8 cellular contexts compared by ENCODE assay signal in the genomic region with DNA sequence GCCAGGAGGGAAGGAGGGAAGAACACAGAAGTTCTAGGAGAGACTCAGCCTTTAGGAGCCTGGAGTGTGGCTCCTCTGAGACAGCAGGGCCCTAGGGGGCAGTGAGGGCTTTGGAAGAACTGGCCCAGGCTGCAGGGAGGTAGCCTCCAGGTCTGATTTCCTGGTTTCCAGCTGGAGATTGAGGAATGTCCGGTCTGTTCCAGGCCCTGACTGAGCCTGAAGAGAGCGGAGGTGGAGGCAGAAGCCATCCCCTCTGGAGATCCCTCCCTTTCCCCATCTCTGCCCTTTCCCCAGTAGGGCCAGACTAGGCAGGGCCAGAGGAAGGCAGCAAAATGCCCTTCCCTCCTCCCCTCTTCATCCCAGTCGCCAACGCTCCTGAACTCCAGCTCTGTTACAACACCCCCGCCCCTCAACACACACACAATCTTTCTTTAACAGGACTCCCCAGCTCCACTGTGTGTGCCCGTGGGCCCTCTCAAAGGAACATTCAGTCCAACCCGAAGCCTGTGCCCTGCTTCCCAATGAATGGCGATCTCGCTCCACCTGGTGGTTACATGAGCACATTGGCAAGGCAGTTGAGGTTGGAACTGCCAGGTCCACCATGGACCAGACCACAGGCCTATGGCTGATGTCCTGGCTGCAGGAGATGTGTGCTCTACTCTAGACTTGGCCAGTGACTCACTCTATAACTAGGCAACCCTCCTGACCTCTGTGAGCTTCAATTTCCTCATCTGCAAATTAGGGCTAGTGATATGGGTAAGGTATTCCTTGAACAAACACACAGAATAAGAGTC. TPM values are rescaled to one million over a fixed set of nuclear protein-coding genes. Genes with fewer than 3 reads are reported as not detected.
DNase-seq lines count a peak whose midpoint lies in the region; ATAC-seq, FAIRE-seq and TF ChIP-seq lines count a peak whose summit lies in the region.

No MANE protein-coding gene starts in this region.

- no peaks in the 10 kb centered on the region for H3K27me3 Mint-ChIP-seq in activated naive CD4-positive, alpha-beta T cell treated with anti-CD3 and anti-CD28 coated beads for 36 hours (ENCODE audit: low read depth)

- DNase-seq in Ammon's horn (ENCODE audit: low spot score) (peak; percentile 97), M059J (ENCODE audit: low read depth) (peak; percentile 95), SK-MEL-5 (ENCODE audit: low read depth, low spot score) (peak; percentile 91), frontal cortex (ENCODE audit: low spot score in 2 of 2) (peak; percentile 73 to 84)
- DNase-seq in activated naive CD4-positive, alpha-beta T cell treated with anti-CD3 and anti-CD28 coated beads for 36 hours = peak; percentile 92

- H3K36me3 Mint-ChIP-seq in activated naive CD4-positive, alpha-beta T cell treated with anti-CD3 and anti-CD28 coated beads for 36 hours (ENCODE audit: low read depth) = no peaks in the 10 kb centered on the region

- no peaks in the 10 kb centered on the region for H3K9me3 Mint-ChIP-seq in activated naive CD4-positive, alpha-beta T cell treated with anti-CD3 and anti-CD28 coated beads for 36 hours

- FAIRE-seq in frontal cortex (lab: Jason Lieb, UNC) = no peak

- ATAC-seq in GM19463 (IDR thresholded peaks at IDR 0.05; ENCODE audit: unreplicated experiment) = peak; percentile 68

- peaks cover 6 to 8% of the 10 kb centered on the region in 2 experiments for H3K4me1 ChIP-seq in neutrophil (ENCODE audit: control insufficient read depth in 1 of 2, insufficient read depth in 1 of 2, low read depth in 1 of 2, low read length in 1 of 2)
- H3K4me1 ChIP-seq in stomach smooth muscle (ENCODE audit: control insufficient read depth, insufficient read depth, low read length) = peaks cover 20% of the 10 kb centered on the region

- no peak overlapping the region for H3K4me3 Mint-ChIP-seq in activated naive CD4-positive, alpha-beta T cell treated with anti-CD3 and anti-CD28 coated beads for 36 hours

- CTCF ChIA-PET in activated naive CD4-positive, alpha-beta T cell treated with anti-CD3 and anti-CD28 coated beads for 36 hours (lab: Charles Lee) = interaction anchor here (0.5 to 5.2 kb wide), 41 partner anchors 9 to 415 kb away, joined by 3 to 89 read pairs (median 5); a partner anchor contains a TSS

- H3K4me3 ChIP-seq in neutrophil (ENCODE audit: low read depth in 1 of 2, low read length in 1 of 2) = no peak overlapping the region
- peak overlapping the region in 1 of 2 donors; percentile 47 for H3K4me3 ChIP-seq in stomach smooth muscle (ENCODE audit: low read length in 2 of 2)

- in situ Hi-C loops in SK-MEL-5 (cut with HindIII; ENCODE audit: low pct_unique_long_range_greater_than_20kb, low sequenced_read_pairs) = no loop called here

- H3K9me3 ChIP-seq in neutrophil = no peaks in the 10 kb centered on the region
- H3K9me3 ChIP-seq in stomach smooth muscle (ENCODE audit: control insufficient read depth in 2 of 2, low read length in 2 of 2) = no peaks in the 10 kb centered on the region

- H3K27ac ChIP-seq in neutrophil (peak overlapping the region; percentile 57), stomach smooth muscle (ENCODE audit: low read length) (peak overlapping the region; percentile 97)

- intact Hi-C loops in activated naive CD4-positive, alpha-beta T cell treated with anti-CD3 and anti-CD28 coated beads for 36 hours (cut with micrococcal nuclease) = loop anchor here (1.0 kb wide), 4 partner anchors 33 to 97 kb away; a partner anchor contains a TSS

- peak overlapping the region; percentile 65 to 73 for H3K9ac ChIP-seq in stomach smooth muscle (ENCODE audit: low read length in 2 of 2)

- H3K36me3 ChIP-seq in neutrophil (peaks cover under 1% of the 10 kb centered on the region), stomach smooth muscle (ENCODE audit: control insufficient read depth in 2 of 2, insufficient read depth in 2 of 2, low read length in 2 of 2) (no peaks in the 10 kb centered on the region)

- TF ChIP-seq CTCF in neutrophil (IDR thresholded peaks at IDR 0.05) = peak; percentile 92

- peak overlapping the region; percentile 41 for H3K27ac Mint-ChIP-seq in activated naive CD4-positive, alpha-beta T cell treated with anti-CD3 and anti-CD28 coated beads for 36 hours

- peaks cover 4% of the 10 kb centered on the region for H3K4me1 Mint-ChIP-seq in activated naive CD4-positive, alpha-beta T cell treated with anti-CD3 and anti-CD28 coated beads for 36 hours (ENCODE audit: low read depth)

- no peaks in the 10 kb centered on the region for H3K27me3 ChIP-seq in neutrophil
- H3K27me3 ChIP-seq in stomach smooth muscle (ENCODE audit: control insufficient read depth in 1 of 2, insufficient read depth in 2 of 2, low read length in 2 of 2) = no peaks in the 10 kb centered on the region

RNA-seq across cellular contexts. Expression of a gene that starts 32.0 kb away (rescaled TPM):
- 176 and 265 TPM in 2 replicates for total RNA-seq in M059J (2014; rRNA removed; shearing (Covaris generic))
- 43.2 and 45.8 TPM in 2 replicates for total RNA-seq in SK-MEL-5 (2014; rRNA removed; shearing (Covaris generic))
- polyA plus RNA-seq in SK-MEL-5 (2015; cell fraction: cytosol; rRNA removed) = 90.0 and 109 TPM in 2 replicates
- polyA plus RNA-seq in SK-MEL-5 (2015; cell fraction: nucleus; rRNA removed) = 52.1 and 68.9 TPM in 2 replicates
- total RNA-seq in activated naive CD4-positive, alpha-beta T cell treated with anti-CD3 and anti-CD28 coated beads for 36 hours = 100 to 1,000 TPM; 106 TPM
- 70.1 TPM for total RNA-seq in frontal cortex

RNA-seq across cellular contexts. Expression of a gene that starts 36.2 kb away (rescaled TPM):
- 67.3 and 67.4 TPM in 2 replicates for total RNA-seq in M059J (2014; rRNA removed; shearing (Covaris generic))
- 63.2 and 65.1 TPM in 2 replicates for total RNA-seq in SK-MEL-5 (2014; rRNA removed; shearing (Covaris generic))
- 64.5 and 80.7 TPM in 2 replicates for polyA plus RNA-seq in SK-MEL-5 (2015; cell fraction: cytosol; rRNA removed)
- 107 and 109 TPM in 2 replicates for polyA plus RNA-seq in SK-MEL-5 (2015; cell fraction: nucleus; rRNA removed)
- 100 to 1,000 TPM; 128 to 133 TPM for total RNA-seq in activated naive CD4-positive, alpha-beta T cell treated with anti-CD3 and anti-CD28 coated beads for 36 hours
- total RNA-seq in frontal cortex = 80.3 TPM

RNA-seq across cellular contexts. Expression of a gene that starts 38.7 kb away (rescaled TPM):
- total RNA-seq in M059J (2014; rRNA removed; shearing (Covaris generic)) = 132 and 147 TPM in 2 replicates
- total RNA-seq in SK-MEL-5 (2014; rRNA removed; shearing (Covaris generic)) = 84.9 and 89.6 TPM in 2 replicates
- polyA plus RNA-seq in SK-MEL-5 (2015; cell fraction: cytosol; rRNA removed) = 69.2 and 104 TPM in 2 replicates
- polyA plus RNA-seq in SK-MEL-5 (2015; cell fraction: nucleus; rRNA removed) = 50.3 and 56.6 TPM in 2 replicates
- total RNA-seq in activated naive CD4-positive, alpha-beta T cell treated with anti-CD3 and anti-CD28 coated beads for 36 hours = 10 to 100 TPM; 35.9 to 37.6 TPM
- total RNA-seq in frontal cortex = 43.6 TPM
